Comparison of ENCODE assay signal across 2 cellular contexts in the genomic region with DNA sequence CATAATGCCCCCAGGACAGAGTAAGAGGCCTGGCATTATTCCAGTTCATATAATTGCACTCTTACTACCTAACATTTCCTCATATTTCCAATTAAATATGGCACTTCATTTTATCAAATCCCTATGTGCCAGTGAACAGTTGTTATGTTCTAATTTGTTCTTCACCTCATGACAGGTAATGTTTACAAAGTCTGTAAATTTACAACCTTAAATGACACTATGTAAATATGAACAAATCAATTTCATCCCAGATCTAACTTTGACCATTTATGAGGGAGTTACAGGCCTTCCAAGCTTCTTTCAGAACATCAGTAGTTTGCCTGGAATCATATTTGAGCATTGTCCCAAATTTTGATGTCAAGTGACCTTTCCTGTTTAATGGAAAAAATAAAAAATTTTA.
TF ChIP-seq lines count a peak whose summit lies in the region.

No MANE protein-coding gene starts in this region.

TF ChIP-seq in HepG2, 621 proteins besides CTCF, POLR2A, EP300 and RAD21 (continued from another document and continues in another):
- TF ChIP-seq, protein P1, sequence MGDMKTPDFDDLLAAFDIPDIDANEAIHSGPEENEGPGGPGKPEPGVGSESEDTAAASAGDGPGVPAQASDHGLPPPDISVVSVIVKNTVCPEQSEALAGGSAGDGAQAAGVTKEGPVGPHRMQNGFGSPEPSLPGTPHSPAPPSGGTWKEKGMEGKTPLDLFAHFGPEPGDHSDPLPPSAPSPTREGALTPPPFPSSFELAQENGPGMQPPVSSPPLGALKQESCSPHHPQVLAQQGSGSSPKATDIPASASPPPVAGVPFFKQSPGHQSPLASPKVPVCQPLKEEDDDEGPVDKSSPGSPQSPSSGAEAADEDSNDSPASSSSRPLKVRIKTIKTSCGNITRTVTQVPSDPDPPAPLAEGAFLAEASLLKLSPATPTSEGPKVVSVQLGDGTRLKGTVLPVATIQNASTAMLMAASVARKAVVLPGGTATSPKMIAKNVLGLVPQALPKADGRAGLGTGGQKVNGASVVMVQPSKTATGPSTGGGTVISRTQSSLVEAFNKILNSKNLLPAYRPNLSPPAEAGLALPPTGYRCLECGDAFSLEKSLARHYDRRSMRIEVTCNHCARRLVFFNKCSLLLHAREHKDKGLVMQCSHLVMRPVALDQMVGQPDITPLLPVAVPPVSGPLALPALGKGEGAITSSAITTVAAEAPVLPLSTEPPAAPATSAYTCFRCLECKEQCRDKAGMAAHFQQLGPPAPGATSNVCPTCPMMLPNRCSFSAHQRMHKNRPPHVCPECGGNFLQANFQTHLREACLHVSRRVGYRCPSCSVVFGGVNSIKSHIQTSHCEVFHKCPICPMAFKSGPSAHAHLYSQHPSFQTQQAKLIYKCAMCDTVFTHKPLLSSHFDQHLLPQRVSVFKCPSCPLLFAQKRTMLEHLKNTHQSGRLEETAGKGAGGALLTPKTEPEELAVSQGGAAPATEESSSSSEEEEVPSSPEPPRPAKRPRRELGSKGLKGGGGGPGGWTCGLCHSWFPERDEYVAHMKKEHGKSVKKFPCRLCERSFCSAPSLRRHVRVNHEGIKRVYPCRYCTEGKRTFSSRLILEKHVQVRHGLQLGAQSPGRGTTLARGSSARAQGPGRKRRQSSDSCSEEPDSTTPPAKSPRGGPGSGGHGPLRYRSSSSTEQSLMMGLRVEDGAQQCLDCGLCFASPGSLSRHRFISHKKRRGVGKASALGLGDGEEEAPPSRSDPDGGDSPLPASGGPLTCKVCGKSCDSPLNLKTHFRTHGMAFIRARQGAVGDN (CRISPR knock-in tag; IDR thresholded peaks at IDR 0.05): no peak
- no peak for TF ChIP-seq ZNF569 (CRISPR knock-in tag; IDR thresholded peaks at IDR 0.05; ENCODE audit: borderline replicate concordance)
- TF ChIP-seq TEAD2 (CRISPR knock-in tag; IDR thresholded peaks at IDR 0.05): no peak
- TF ChIP-seq ZNF780A (CRISPR knock-in tag; IDR thresholded peaks at IDR 0.05): no peak
- TF ChIP-seq ZNF12 (CRISPR knock-in tag; IDR thresholded peaks at IDR 0.05): no peak
- no peak for TF ChIP-seq ZNF775 (CRISPR knock-in tag; IDR thresholded peaks at IDR 0.05; ENCODE audit: borderline replicate concordance)
- TF ChIP-seq, protein P2, sequence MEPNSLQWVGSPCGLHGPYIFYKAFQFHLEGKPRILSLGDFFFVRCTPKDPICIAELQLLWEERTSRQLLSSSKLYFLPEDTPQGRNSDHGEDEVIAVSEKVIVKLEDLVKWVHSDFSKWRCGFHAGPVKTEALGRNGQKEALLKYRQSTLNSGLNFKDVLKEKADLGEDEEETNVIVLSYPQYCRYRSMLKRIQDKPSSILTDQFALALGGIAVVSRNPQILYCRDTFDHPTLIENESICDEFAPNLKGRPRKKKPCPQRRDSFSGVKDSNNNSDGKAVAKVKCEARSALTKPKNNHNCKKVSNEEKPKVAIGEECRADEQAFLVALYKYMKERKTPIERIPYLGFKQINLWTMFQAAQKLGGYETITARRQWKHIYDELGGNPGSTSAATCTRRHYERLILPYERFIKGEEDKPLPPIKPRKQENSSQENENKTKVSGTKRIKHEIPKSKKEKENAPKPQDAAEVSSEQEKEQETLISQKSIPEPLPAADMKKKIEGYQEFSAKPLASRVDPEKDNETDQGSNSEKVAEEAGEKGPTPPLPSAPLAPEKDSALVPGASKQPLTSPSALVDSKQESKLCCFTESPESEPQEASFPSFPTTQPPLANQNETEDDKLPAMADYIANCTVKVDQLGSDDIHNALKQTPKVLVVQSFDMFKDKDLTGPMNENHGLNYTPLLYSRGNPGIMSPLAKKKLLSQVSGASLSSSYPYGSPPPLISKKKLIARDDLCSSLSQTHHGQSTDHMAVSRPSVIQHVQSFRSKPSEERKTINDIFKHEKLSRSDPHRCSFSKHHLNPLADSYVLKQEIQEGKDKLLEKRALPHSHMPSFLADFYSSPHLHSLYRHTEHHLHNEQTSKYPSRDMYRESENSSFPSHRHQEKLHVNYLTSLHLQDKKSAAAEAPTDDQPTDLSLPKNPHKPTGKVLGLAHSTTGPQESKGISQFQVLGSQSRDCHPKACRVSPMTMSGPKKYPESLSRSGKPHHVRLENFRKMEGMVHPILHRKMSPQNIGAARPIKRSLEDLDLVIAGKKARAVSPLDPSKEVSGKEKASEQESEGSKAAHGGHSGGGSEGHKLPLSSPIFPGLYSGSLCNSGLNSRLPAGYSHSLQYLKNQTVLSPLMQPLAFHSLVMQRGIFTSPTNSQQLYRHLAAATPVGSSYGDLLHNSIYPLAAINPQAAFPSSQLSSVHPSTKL (CRISPR knock-in tag; IDR thresholded peaks at IDR 0.05): peak; percentile 21; the same call in 1 of the 2 replicates
- 0 out of 2 replicates have a peak, but pooled peaks have one; percentile 44 for TF ChIP-seq NFIC (IDR thresholded peaks at IDR 0.05; ENCODE audit: low read length)
- TF ChIP-seq ZNF614 (CRISPR knock-in tag; IDR thresholded peaks at IDR 0.05; ENCODE audit: borderline replicate concordance): no peak
- TF ChIP-seq SOX5 (CRISPR knock-in tag; IDR thresholded peaks at IDR 0.05; ENCODE audit: borderline replicate concordance): peak; percentile 10; the same call in 1 of the 2 replicates
- no peak for TF ChIP-seq JUN (CRISPR knock-in tag; IDR thresholded peaks at IDR 0.05)
- TF ChIP-seq BCLAF1 (IDR thresholded peaks at IDR 0.05): no peak

TF ChIP-seq in GM23338, 12 proteins besides CTCF, POLR2A, EP300 and RAD21 (continued from another document):
- TF ChIP-seq, protein P3, sequence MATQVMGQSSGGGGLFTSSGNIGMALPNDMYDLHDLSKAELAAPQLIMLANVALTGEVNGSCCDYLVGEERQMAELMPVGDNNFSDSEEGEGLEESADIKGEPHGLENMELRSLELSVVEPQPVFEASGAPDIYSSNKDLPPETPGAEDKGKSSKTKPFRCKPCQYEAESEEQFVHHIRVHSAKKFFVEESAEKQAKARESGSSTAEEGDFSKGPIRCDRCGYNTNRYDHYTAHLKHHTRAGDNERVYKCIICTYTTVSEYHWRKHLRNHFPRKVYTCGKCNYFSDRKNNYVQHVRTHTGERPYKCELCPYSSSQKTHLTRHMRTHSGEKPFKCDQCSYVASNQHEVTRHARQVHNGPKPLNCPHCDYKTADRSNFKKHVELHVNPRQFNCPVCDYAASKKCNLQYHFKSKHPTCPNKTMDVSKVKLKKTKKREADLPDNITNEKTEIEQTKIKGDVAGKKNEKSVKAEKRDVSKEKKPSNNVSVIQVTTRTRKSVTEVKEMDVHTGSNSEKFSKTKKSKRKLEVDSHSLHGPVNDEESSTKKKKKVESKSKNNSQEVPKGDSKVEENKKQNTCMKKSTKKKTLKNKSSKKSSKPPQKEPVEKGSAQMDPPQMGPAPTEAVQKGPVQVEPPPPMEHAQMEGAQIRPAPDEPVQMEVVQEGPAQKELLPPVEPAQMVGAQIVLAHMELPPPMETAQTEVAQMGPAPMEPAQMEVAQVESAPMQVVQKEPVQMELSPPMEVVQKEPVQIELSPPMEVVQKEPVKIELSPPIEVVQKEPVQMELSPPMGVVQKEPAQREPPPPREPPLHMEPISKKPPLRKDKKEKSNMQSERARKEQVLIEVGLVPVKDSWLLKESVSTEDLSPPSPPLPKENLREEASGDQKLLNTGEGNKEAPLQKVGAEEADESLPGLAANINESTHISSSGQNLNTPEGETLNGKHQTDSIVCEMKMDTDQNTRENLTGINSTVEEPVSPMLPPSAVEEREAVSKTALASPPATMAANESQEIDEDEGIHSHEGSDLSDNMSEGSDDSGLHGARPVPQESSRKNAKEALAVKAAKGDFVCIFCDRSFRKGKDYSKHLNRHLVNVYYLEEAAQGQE (IDR thresholded peaks at IDR 0.05; ENCODE audit: unreplicated experiment): no peak
- TF ChIP-seq JUNB (IDR thresholded peaks at IDR 0.05; ENCODE audit: unreplicated experiment) (no peak), EZH2phosphoT487 (IDR thresholded peaks at IDR 0.05; ENCODE audit: unreplicated experiment) (no peak), ZNF462 (CRISPR knock-in tag; IDR thresholded peaks at IDR 0.05) (no peak), EZH2 (IDR thresholded peaks at IDR 0.05; ENCODE audit: low read depth, unreplicated experiment) (no peak), POLR2AphosphoS5 (IDR thresholded peaks at IDR 0.05; ENCODE audit: low read depth) (no peak)
